ENCODE assay signal across 6 cellular contexts in the genomic region with DNA sequence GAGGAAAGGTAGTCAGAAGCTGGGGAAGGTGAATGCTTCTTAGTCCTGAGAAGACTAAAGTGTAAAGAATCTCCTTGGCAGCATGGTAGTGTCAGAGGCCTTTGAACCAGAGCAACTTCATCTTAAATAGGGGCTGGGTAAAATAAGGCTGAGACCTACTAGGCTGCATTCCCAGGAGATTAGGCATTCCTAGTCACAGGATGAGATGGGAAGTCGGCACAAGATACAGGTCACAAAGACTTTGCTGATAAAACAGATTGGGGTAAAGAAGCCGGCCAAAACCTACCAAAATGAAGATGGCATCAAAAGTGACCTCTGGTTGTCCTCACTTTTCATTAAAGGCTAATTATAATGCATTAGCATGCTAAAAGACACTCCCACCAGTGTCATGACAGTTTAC.
"Had no signal": no experiment of that assay in that cellular context is flagged by ENCODE, and none has a peak within 500 bp of the region (broad histone marks: within the 10 kb centered on the region; RNA-seq: fewer than 3 reads in every experiment).

No MANE protein-coding gene starts in this region.

- DNase-seq: GM23248, GOT3, H9, HCEC 1CT, IMR-90 had no signal

- H3K4me3 Mint-ChIP-seq: H9 had no signal

- H2AFZ ChIP-seq: GM23248 had no signal

- H3K9ac ChIP-seq: GM23248 had no signal

- H3K4me3 ChIP-seq: GM23248, K562 had no signal

- ATAC-seq: K562 had no signal

- H3K27ac ChIP-seq: GM23248 had no signal
